In genomic region chr1:24929876-24930702, GRCh38 we compare ENCODE assay signal across 9 cellular contexts. TPM values are rescaled to one million over a fixed set of nuclear protein-coding genes. Genes with fewer than 3 reads are reported as not detected.
A peak's percentile ranks its signal among the peaks of the same experiment; 100 is the strongest.
DNase-seq lines count a peak whose midpoint lies in the region; ATAC-seq and TF ChIP-seq lines count a peak whose summit lies in the region.
"Had no signal": no experiment of that assay in that cellular context is flagged by ENCODE, and none has a peak within 500 bp of the region (broad histone marks: within the 10 kb centered on the region; RNA-seq: fewer than 3 reads in every experiment).

RUNX3 (minus strand) TSS chr1:24930276; CDS start chr1:24929868, 408 bp downstream.

- H3K27me3 Mint-ChIP-seq in natural killer cell treated with Interleukin-12 subunit alpha and Interleukin-12 subunit beta and Interleukin-15 and Interleukin-18, amount 100 ng/mL, for 72 hours: no peaks in the 10 kb centered on the region

- H3K36me3 ChIP-seq in ectodermal cell (ENCODE audit: control insufficient read depth, insufficient read depth, low read length): no peaks in the 10 kb centered on the region
- no peaks in the 10 kb centered on the region for H3K36me3 ChIP-seq in suprapubic skin

- ATAC-seq in HG02759 (IDR thresholded peaks at IDR 0.05; ENCODE audit: unreplicated experiment): peak; percentile 79
- ATAC-seq in natural killer cell treated with Interleukin-12 subunit alpha and Interleukin-12 subunit beta and Interleukin-15 and Interleukin-18, amount 100 ng/mL, for 72 hours: peak; percentile 89

- 1% methylated on average over 117 of the region's 117 CpGs for WGBS in ectodermal cell, 2 experiments
- 12% methylated on average over 5 of the region's 117 CpGs for WGBS in suprapubic skin

- H3K27ac Mint-ChIP-seq in natural killer cell treated with Interleukin-12 subunit alpha and Interleukin-12 subunit beta and Interleukin-15 and Interleukin-18, amount 100 ng/mL, for 72 hours: peak within 1 kb of the TSS; percentile 88 to 97

- DNase-seq in DMS 273 (lab: John Stamatoyannopoulos, UW; ENCODE audit: unreplicated experiment) (peak; percentile 89), DMS 273 treated with DMSO at 0.1 percent for 48 hours (lab: John Stamatoyannopoulos, UW) (no peak), NCI-H1105 treated with DMSO at 0.1 percent for 48 hours (lab: John Stamatoyannopoulos, UW) (peak; percentile 68), suprapubic skin (ENCODE audit: low spot score in 2 of 2) (no peak)
- DNase-seq in activated CD4-positive, alpha-beta T cell treated with anti-CD3 and anti-CD28 coated beads for 24 hours (ENCODE audit: low read depth in 2 of 2): peak; percentile 84 to 87
- DNase-seq in natural killer cell treated with Interleukin-12 subunit alpha and Interleukin-12 subunit beta and Interleukin-15 and Interleukin-18, amount 100 ng/mL, for 72 hours (ENCODE audit: low spot score): peak; percentile 96

- H3K27ac ChIP-seq in ectodermal cell (ENCODE audit: insufficient read depth, low read depth, low read length, poor library complexity, severe bottlenecking): no peak within 1 kb of the TSS
- peak within 1 kb of the TSS; percentile 82 for H3K27ac ChIP-seq in suprapubic skin
- H3K27ac ChIP-seq: 22Rv1 had no signal

- H3K36me3 Mint-ChIP-seq in natural killer cell treated with Interleukin-12 subunit alpha and Interleukin-12 subunit beta and Interleukin-15 and Interleukin-18, amount 100 ng/mL, for 72 hours: peaks cover 23% of the 10 kb centered on the region

- H3K4me1 Mint-ChIP-seq in natural killer cell treated with Interleukin-12 subunit alpha and Interleukin-12 subunit beta and Interleukin-15 and Interleukin-18, amount 100 ng/mL, for 72 hours (ENCODE audit: low read depth in 2 of 2): peaks cover 58 to 63% of the 10 kb centered on the region in 2 donors

- no peaks in the 10 kb centered on the region for H3K9me3 Mint-ChIP-seq in natural killer cell treated with Interleukin-12 subunit alpha and Interleukin-12 subunit beta and Interleukin-15 and Interleukin-18, amount 100 ng/mL, for 72 hours

- H3K27me3 ChIP-seq in ectodermal cell (ENCODE audit: control insufficient read depth, insufficient read depth, low read length, poor library complexity, severe bottlenecking) (peaks cover 98% of the 10 kb centered on the region), suprapubic skin (peaks cover 100% of the 10 kb centered on the region)

- TF ChIP-seq POLR2A in suprapubic skin (IDR thresholded peaks at IDR 0.05): peak in 1 of 2 donors; percentile 58

- TF ChIP-seq EP300 in suprapubic skin (IDR thresholded peaks at IDR 0.05): no peak

- H3K4me1 ChIP-seq in ectodermal cell (ENCODE audit: control insufficient read depth, insufficient read depth, low read length) (peaks cover 33% of the 10 kb centered on the region), suprapubic skin (peaks cover 56% of the 10 kb centered on the region)

- peak within 1 kb of the TSS; percentile 98 for H3K4me3 Mint-ChIP-seq in natural killer cell treated with Interleukin-12 subunit alpha and Interleukin-12 subunit beta and Interleukin-15 and Interleukin-18, amount 100 ng/mL, for 72 hours

- peak within 1 kb of the TSS; percentile 27 for H3K4me3 ChIP-seq in ectodermal cell (ENCODE audit: insufficient read depth, low read depth, low read length)
- peak within 1 kb of the TSS; percentile 53 for H3K4me3 ChIP-seq in suprapubic skin

- H3K9me3 ChIP-seq in ectodermal cell (ENCODE audit: control insufficient read depth, low read length) (no peaks in the 10 kb centered on the region), suprapubic skin (no peaks in the 10 kb centered on the region)

- TF ChIP-seq CTCF in suprapubic skin (IDR thresholded peaks at IDR 0.05): no peak

RNA-seq across cellular contexts. Expression of gene RUNX3, which starts in this region (rescaled TPM):
- polyA plus RNA-seq in ectodermal cell (2013, experiment 1 of 4): 0.94 TPM
- polyA plus RNA-seq in ectodermal cell (2013, experiment 2 of 4): 0.14 TPM
- 0.37 TPM for polyA plus RNA-seq in ectodermal cell (2013, experiment 3 of 4)
- 0.16 TPM for polyA plus RNA-seq in ectodermal cell (2013, experiment 4 of 4)
- total RNA-seq in natural killer cell treated with Interleukin-12 subunit alpha and Interleukin-12 subunit beta and Interleukin-15 and Interleukin-18, amount 100 ng/mL, for 72 hours: 100 to 1,000 TPM; 177 to 186 TPM
- total RNA-seq in suprapubic skin: 10 to 100 TPM in 3 of 4 donors, 1 to 10 TPM in 1; 7.9 to 18.7 (median 13.8) TPM

Comparison
In these comparisons a context has a peak if more than half of its experiments do, and no peak if none do; other contexts are left out.
1. RNA of gene RUNX3 (total RNA-seq): 177 to 186 TPM in natural killer cell treated with Interleukin-12 subunit alpha and Interleukin-12 subunit beta and Interleukin-15 and Interleukin-18, amount 100 ng/mL, for 72 hours; 7.9 to 18.7 TPM in suprapubic skin; every median in the first group is over 4 times any median in the second.
2. DNase-seq: peak in DMS 273 (single experiment), NCI-H1105 treated with DMSO at 0.1 percent for 48 hours (single experiment), activated CD4-positive, alpha-beta T cell treated with anti-CD3 and anti-CD28 coated beads for 24 hours (2 of 2) and natural killer cell treated with Interleukin-12 subunit alpha and Interleukin-12 subunit beta and Interleukin-15 and Interleukin-18, amount 100 ng/mL, for 72 hours (single experiment); none in DMS 273 treated with DMSO at 0.1 percent for 48 hours (single experiment) and suprapubic skin (0 of 2).